In the genomic region with DNA sequence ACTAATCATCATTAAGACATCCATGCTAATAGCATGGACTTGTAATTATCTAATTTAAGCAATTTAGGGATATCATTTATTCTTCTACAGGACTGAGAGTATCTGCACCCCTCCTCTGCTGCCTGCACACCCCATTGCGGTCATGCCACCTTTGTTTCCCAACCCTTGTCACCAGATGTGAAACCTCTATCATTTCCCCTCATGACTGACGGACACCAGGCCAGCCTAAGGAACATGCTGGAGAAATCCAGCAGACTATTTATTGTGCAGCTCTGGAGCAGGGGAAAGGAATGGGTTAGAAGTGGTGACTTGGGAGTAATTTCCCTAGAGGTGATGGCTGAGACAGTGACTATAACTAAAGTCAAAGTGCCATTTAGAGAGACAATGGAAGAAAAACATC, we compare ENCODE assay signal across 14 cellular contexts. TPM values are rescaled to one million over a fixed set of nuclear protein-coding genes. Genes with fewer than 3 reads are reported as not detected.
DNase-seq lines count a peak whose midpoint lies in the region; ATAC-seq and TF ChIP-seq lines count a peak whose summit lies in the region.
"Had no signal": no experiment of that assay in that cellular context is flagged by ENCODE, and none has a peak within 500 bp of the region (broad histone marks: within the 10 kb centered on the region; RNA-seq: fewer than 3 reads in every experiment).

No MANE protein-coding gene starts in this region.

- TF ChIP-seq CTCF in OCI-LY1 (IDR thresholded peaks at IDR 0.05; ENCODE audit: low read length) (no peak), psoas muscle (IDR thresholded peaks at IDR 0.05) (no peak)

- ATAC-seq in GM18508 (IDR thresholded peaks at IDR 0.05; ENCODE audit: insufficient read depth, unreplicated experiment) (peak; percentile 3), psoas muscle (peak in 3 of 4 donors; percentile 23 to 51 (median 28))

- H3K9me2 ChIP-seq in OCI-LY1 (ENCODE audit: low read depth, low read length), result no peaks in the 10 kb centered on the region

- 78 to 92% (median 85%) methylated on average over 2 of the region's 2 CpGs for WGBS in psoas muscle, 3 donors

- no peaks in the 10 kb centered on the region for H3K79me2 ChIP-seq in OCI-LY1 (ENCODE audit: insufficient read depth, low read length)

- DNase-seq in epithelial cell of prostate (ENCODE audit: low read depth, low spot score), result no peak
- no peak for DNase-seq in psoas muscle
- no peak for DNase-seq in NCI-H1436 treated with DMSO at 0.1 percent for 48 hours (lab: John Stamatoyannopoulos, UW)
- DNase-seq in AG08395 (ENCODE audit: low spot score), result no peak
- DNase-seq in occipital lobe (lab: John Stamatoyannopoulos, UW), result no peak
- no peak for DNase-seq in T-helper 9 cell
- DNase-seq: erythroblast, SJCRH30 had no signal

- H2AFZ ChIP-seq in OCI-LY1 (ENCODE audit: low read length), result no peak overlapping the region

- H3F3A ChIP-seq in OCI-LY1 (ENCODE audit: insufficient read depth, low read length), result no peaks in the 10 kb centered on the region

- no peaks in the 10 kb centered on the region for H3K9me3 ChIP-seq in OCI-LY1 (ENCODE audit: low read length)
- no peaks in the 10 kb centered on the region for H3K9me3 ChIP-seq in psoas muscle
- H3K9me3 ChIP-seq: body of pancreas, HAP-1, pancreas, SJCRH30, thyroid gland had no signal

- H3K4me2 ChIP-seq in OCI-LY1 (ENCODE audit: low read length), result no peak overlapping the region

- H4K20me1 ChIP-seq in OCI-LY1 (ENCODE audit: insufficient read depth, low read length), result no peaks in the 10 kb centered on the region

- H3K27ac ChIP-seq in OCI-LY1 (ENCODE audit: low read depth, low read length, poor library complexity, severe bottlenecking) (peak overlapping the region; percentile 11), epithelial cell of prostate (peak overlapping the region; percentile 21), psoas muscle (no peak overlapping the region)
- H3K27ac ChIP-seq: SJCRH30, thyroid gland had no signal

- no peak overlapping the region for H3K4me3 ChIP-seq in OCI-LY1 (ENCODE audit: low read depth, low read length, poor library complexity, severe bottlenecking)
- H3K4me3 ChIP-seq in psoas muscle, result no peak overlapping the region
- H3K4me3 ChIP-seq: body of pancreas, HAP-1, pancreas, SJCRH30, thyroid gland had no signal

- intact Hi-C loops in psoas muscle (cut with DNase I), result no loop called here

- H3K36me3 ChIP-seq in OCI-LY1 (ENCODE audit: insufficient read depth, low read length) (peaks cover 35% of the 10 kb centered on the region), psoas muscle (ENCODE audit: insufficient read depth in 1 of 2, low read depth in 1 of 2) (peaks cover 8 to 32% of the 10 kb centered on the region in 2 donors)

- no peaks in the 10 kb centered on the region for H3K27me3 ChIP-seq in OCI-LY1 (ENCODE audit: insufficient read depth, low read length)
- H3K27me3 ChIP-seq in psoas muscle (ENCODE audit: insufficient read depth in 3 of 3, low read length in 2 of 3), result no peaks in the 10 kb centered on the region
- H3K27me3 ChIP-seq: body of pancreas, pancreas, SJCRH30, thyroid gland had no signal

- H3K4me1 ChIP-seq in OCI-LY1 (ENCODE audit: insufficient read depth, low read length, severe bottlenecking) (peaks cover 14% of the 10 kb centered on the region), psoas muscle (peaks cover 7% of the 10 kb centered on the region)
- H3K4me1 ChIP-seq: SJCRH30 had no signal

- H3K9ac ChIP-seq in OCI-LY1 (ENCODE audit: low read length), result no peak overlapping the region

RNA-seq across cellular contexts. Expression of gene UGCG, which starts 40.7 kb away (rescaled TPM):
- total RNA-seq in psoas muscle (10 to 100 TPM in 3 of 4 donors, 1 to 10 TPM in 1; 9.6 to 56.2 (median 20.2) TPM), occipital lobe (108 TPM)
- polyA plus RNA-seq in psoas muscle, result 10 to 100 TPM in 1 of 3 donors, 1 to 10 TPM in 2; 7.2 to 74.6 (median 8.5) TPM
